ENCODE assay signal across 19 cellular contexts in the genomic region with DNA sequence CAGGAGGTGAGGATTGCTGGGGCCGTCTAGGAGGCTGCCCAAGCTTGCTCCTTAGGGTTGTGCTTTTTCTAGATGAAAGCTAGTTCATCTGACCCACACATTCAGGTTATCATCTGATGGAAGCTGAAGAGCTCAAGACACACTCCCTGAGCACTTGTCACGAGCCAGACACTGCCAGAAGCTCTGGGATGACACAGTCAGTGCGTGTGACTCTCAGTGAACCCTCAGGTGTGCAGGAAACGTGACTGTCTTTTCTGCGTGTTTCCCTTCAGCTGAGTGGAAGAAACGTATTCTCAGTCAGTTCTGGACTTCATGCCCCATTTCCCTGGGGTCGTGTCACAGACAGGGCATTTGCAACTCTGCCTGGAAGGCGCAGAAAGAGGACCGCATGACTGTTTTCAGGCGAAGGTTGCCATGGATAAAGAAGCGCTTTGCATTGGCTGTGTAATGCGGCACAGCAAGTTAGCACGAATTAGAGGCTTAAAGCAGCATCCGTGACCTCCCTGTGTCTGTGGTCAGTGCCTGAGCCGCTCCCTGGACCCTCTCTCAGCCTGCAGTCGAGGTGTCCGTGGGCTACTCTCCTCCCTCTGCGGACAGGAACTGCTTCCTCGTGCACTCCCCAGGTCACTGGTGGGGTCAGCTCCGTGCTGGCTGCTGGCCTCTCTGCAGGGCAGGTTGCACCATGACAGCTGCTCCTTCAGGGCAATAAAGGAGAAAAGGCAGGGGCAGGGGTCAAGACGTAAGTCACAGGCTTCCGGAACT. TPM values are rescaled to one million over a fixed set of nuclear protein-coding genes. Genes with fewer than 3 reads are reported as not detected.
DNase-seq lines count a peak whose midpoint lies in the region; ATAC-seq, FAIRE-seq and TF ChIP-seq lines count a peak whose summit lies in the region.
"Had no signal": no experiment of that assay in that cellular context is flagged by ENCODE, and none has a peak within 500 bp of the region (broad histone marks: within the 10 kb centered on the region; RNA-seq: fewer than 3 reads in every experiment).

No MANE protein-coding gene starts in this region.

- peaks cover 7% of the 10 kb centered on the region; the same call in 1 of the 2 replicates for H3K23me2 ChIP-seq in H1 (ENCODE audit: low read depth, low read length)

- no peak for ATAC-seq in GM18505 (IDR thresholded peaks at IDR 0.05; ENCODE audit: unreplicated experiment)
- ATAC-seq in GM18520 (IDR thresholded peaks at IDR 0.05; ENCODE audit: unreplicated experiment), result no peak

- no peaks in the 10 kb centered on the region for H3K36me3 ChIP-seq in BLaER1 treated with 17β-estradiol and CSF1 and Interleukin-3, amounts not matched to agents 10 nM and 100 nM
- H3K36me3 ChIP-seq in H1 (ENCODE audit: control insufficient read depth in 2 of 4, insufficient read depth in 4 of 4, low read length in 3 of 4), result no peaks in the 10 kb centered on the region
- H3K36me3 ChIP-seq in neural progenitor cell, result no peaks in the 10 kb centered on the region

- no peak overlapping the region for H3K18ac ChIP-seq in H1 (ENCODE audit: extremely low read depth, low read length)

- no peak for TF ChIP-seq EP300 in H1 (IDR thresholded peaks at IDR 0.05; ENCODE audit: borderline replicate concordance in 1 of 2, low read depth in 2 of 2, low read length in 2 of 2)

- H2BK15ac ChIP-seq in H1 (ENCODE audit: low read length), result 0 out of 2 replicates have a peak overlapping the region, but pooled peaks have one; percentile 92

- H3K4me3 ChIP-seq in BLaER1 treated with 17β-estradiol and CSF1 and Interleukin-3, amounts not matched to agents 10 nM and 100 nM, result no peak overlapping the region
- no peak overlapping the region for H3K4me3 ChIP-seq in H1 (ENCODE audit: extremely low read depth in 1 of 4, insufficient read depth in 2 of 4, low read depth in 3 of 4, low read length in 4 of 4)
- H3K4me3 ChIP-seq in neural progenitor cell, result no peak overlapping the region

- no peak overlapping the region for H3K56ac ChIP-seq in H1 (replicated peaks; ENCODE audit: insufficient read length, low read depth, low read length)

- H3K9me3 Mint-ChIP-seq in neural progenitor cell (peaks cover 6% of the 10 kb centered on the region), mesothelial cell of epicardium (no peaks in the 10 kb centered on the region)
- H3K9me3 Mint-ChIP-seq: CD4-positive, alpha-beta T cell had no signal

- TF ChIP-seq POLR2A in H1 (IDR thresholded peaks at IDR 0.05; ENCODE audit: control extremely low read depth in 1 of 2, low read depth in 2 of 2, low read length in 2 of 2) (no peak), GM18505 (IDR thresholded peaks at IDR 0.05; ENCODE audit: borderline replicate concordance, extremely low read depth, insufficient read depth, insufficient read length) (no peak)

- H4K8ac ChIP-seq in H1 (ENCODE audit: extremely low read depth, insufficient read depth, low read length), result peak overlapping the region; percentile 66; the same call in 1 of the 2 replicates

- H4K5ac ChIP-seq in H1 (ENCODE audit: insufficient read length, low read depth, low read length), result no peak overlapping the region

- H3K4me1 Mint-ChIP-seq in neural progenitor cell, result peaks cover 78% of the 10 kb centered on the region
- peaks cover 39% of the 10 kb centered on the region for H3K4me1 Mint-ChIP-seq in mesothelial cell of epicardium

- H3K9ac ChIP-seq in BLaER1 treated with 17β-estradiol and CSF1 and Interleukin-3, amounts not matched to agents 10 nM and 100 nM, result no peak overlapping the region
- no peak overlapping the region for H3K9ac ChIP-seq in H1 (replicated peaks in 1 of 4; ENCODE audit: extremely low read depth in 1 of 4, low read depth in 3 of 4, low read length in 3 of 4)
- no peak overlapping the region for H3K9ac ChIP-seq in neural progenitor cell

- peaks cover 0 to 38% (median 0%) of the 10 kb centered on the region in 11 experiments; a peak in 8 of 22 replicates for H3K27me3 ChIP-seq in BLaER1 treated with 17β-estradiol and CSF1 and Interleukin-3, amounts not matched to agents 10 nM and 100 nM
- H3K27me3 ChIP-seq in H1 (replicated peaks in 1 of 4; ENCODE audit: control insufficient read depth in 3 of 4, extremely low read depth in 1 of 4, insufficient read depth in 3 of 4, low read length in 3 of 4) (peaks cover 0 to 2% (median 0%) of the 10 kb centered on the region in 4 experiments; a peak in 1 of 7 replicates), neural progenitor cell (no peaks in the 10 kb centered on the region)

- no peak overlapping the region for H3K23ac ChIP-seq in H1 (ENCODE audit: insufficient read length)

- H3K4me1 ChIP-seq in BLaER1 treated with 17β-estradiol and CSF1 and Interleukin-3, amounts not matched to agents 10 nM and 100 nM, result peaks cover 58 to 97% (median 96%) of the 10 kb centered on the region in 10 experiments
- H3K4me1 ChIP-seq in H1 (replicated peaks in 1 of 4; ENCODE audit: control insufficient read depth in 3 of 4, insufficient read depth in 4 of 4, low read length in 3 of 4) (peaks cover 5 to 24% (median 18%) of the 10 kb centered on the region in 4 experiments), neural progenitor cell (peaks cover 20% of the 10 kb centered on the region)

- H3K79me2 ChIP-seq in H1 (ENCODE audit: control insufficient read depth in 1 of 2, insufficient read depth in 2 of 2, low read length in 2 of 2) (no peaks in the 10 kb centered on the region), neural progenitor cell (ENCODE audit: low read depth) (no peaks in the 10 kb centered on the region)

- no peak for FAIRE-seq in H1 (lab: Jason Lieb, UNC)
- FAIRE-seq: GM12891, GM19239 had no signal

- peak overlapping the region; percentile 21 for H3K4ac ChIP-seq in H1 (replicated peaks; ENCODE audit: insufficient read length, low read depth, low read length)

- H2AFZ ChIP-seq in H1 (ENCODE audit: low read length) (no peak overlapping the region), neural progenitor cell (replicated peaks) (no peak overlapping the region)

- H2BK12ac ChIP-seq in H1 (ENCODE audit: low read depth, low read length), result peak overlapping the region; percentile 50; the same call in 1 of the 2 replicates

- no peak for TF ChIP-seq CTCF in H1 (IDR thresholded peaks at IDR 0.05; ENCODE audit: control extremely low read depth in 1 of 3, insufficient read depth in 1 of 3, low read depth in 1 of 3, low read length in 3 of 3)
- no peak for TF ChIP-seq CTCF in neural progenitor cell (IDR thresholded peaks at IDR 0.05)
- TF ChIP-seq CTCF in mesothelial cell of epicardium (IDR thresholded peaks at IDR 0.05; ENCODE audit: unreplicated experiment), result no peak

- H3K9me3 ChIP-seq in BLaER1 treated with 17β-estradiol and CSF1 and Interleukin-3, amounts not matched to agents 10 nM and 100 nM (replicated peaks in 1 of 11), result no peaks in the 10 kb centered on the region; a peak in 1 of 22 replicates
- H3K9me3 ChIP-seq in H1 (ENCODE audit: insufficient read depth in 2 of 2, low read depth in 1 of 2, low read length in 1 of 2) (no peaks in the 10 kb centered on the region; a peak in 1 of 4 replicates), neural progenitor cell (ENCODE audit: low read depth) (no peaks in the 10 kb centered on the region)

- CTCF ChIA-PET in H1 (lab: Charles Lee; ENCODE audit: partially characterized antibody), result interaction anchor here (0.6 to 2.3 kb wide), 8 partner anchors 8 to 465 kb away, joined by 3 to 8 read pairs (median 3); no protein-coding TSS in a partner anchor

- H3F3A ChIP-seq in neural progenitor cell (ENCODE audit: low read depth), result peaks cover 22% of the 10 kb centered on the region

- no peak overlapping the region for H2BK5ac ChIP-seq in H1 (ENCODE audit: low read depth, low read length)

- H3K14ac ChIP-seq in H1 (ENCODE audit: insufficient read length), result no peak overlapping the region

- 88% methylated on average over 22 of the region's 22 CpGs; no CpG with 5 or more reads in 1 of the 2 experiments for WGBS in H1 (ENCODE audit: extremely low coverage in 1 of 2, insufficient coverage in 1 of 2, insufficient read length in 1 of 2, insufficient replicate concordance in 2 of 2, low coverage in 1 of 2, low lambda C conversion rate in 2 of 2, missing lambda C conversion rate in 1 of 2), 2 experiments

- H3K36me3 Mint-ChIP-seq in neural progenitor cell (no peaks in the 10 kb centered on the region), mesothelial cell of epicardium (no peaks in the 10 kb centered on the region)

- no peak overlapping the region for H2BK20ac ChIP-seq in H1 (ENCODE audit: low read length)

- DNase-seq in H1 (ENCODE audit: low read depth in 1 of 2, low spot score in 2 of 2) (no peak), neural progenitor cell (ENCODE audit: low spot score) (no peak), retina (peak; percentile 61), mesothelial cell of epicardium (ENCODE audit: low spot score in 2 of 2, unreplicated experiment in 2 of 2) (no peak)
- DNase-seq: 8988T; AML-193; C1 segment of cervical spinal cord; Calu3; CD4-positive, alpha-beta T cell; IMR-90; KBM-7 had no signal

- H4K91ac ChIP-seq in H1 (replicated peaks; ENCODE audit: insufficient read length, low read length), result no peak overlapping the region

- H2BK120ac ChIP-seq in H1 (replicated peaks; ENCODE audit: low read depth, low read length), result no peak overlapping the region

- H3K4me3 Mint-ChIP-seq in neural progenitor cell (no peak overlapping the region), mesothelial cell of epicardium (no peak overlapping the region)
- H3K4me3 Mint-ChIP-seq: CD4-positive, alpha-beta T cell had no signal

- TF ChIP-seq RAD21 in H1 (IDR thresholded peaks at IDR 0.05 in 1 of 2, conservative IDR thresholded peaks at IDR 0.05 in 1 of 2; ENCODE audit: low read depth in 2 of 2, low read length in 2 of 2), result no peak

- peak overlapping the region; percentile 53 for H3K27ac Mint-ChIP-seq in neural progenitor cell
- no peak overlapping the region for H3K27ac Mint-ChIP-seq in mesothelial cell of epicardium
- H3K27ac Mint-ChIP-seq: CD4-positive, alpha-beta T cell had no signal

- POLR2A ChIA-PET in H1 (lab: Charles Lee; ENCODE audit: partially characterized antibody), result interaction anchor here (3.8 to 4.5 kb wide), 2 partner anchors 79 to 97 kb away, joined by 13 to 26 read pairs; a partner anchor contains a TSS

- peaks cover 0 to 12% (median 0%) of the 10 kb centered on the region in 11 experiments; a peak in 1 of 22 replicates for H4K20me1 ChIP-seq in BLaER1 treated with 17β-estradiol and CSF1 and Interleukin-3, amounts not matched to agents 10 nM and 100 nM
- H4K20me1 ChIP-seq in H1 (replicated peaks in 1 of 2; ENCODE audit: control insufficient read depth in 1 of 2, insufficient read depth in 2 of 2, low read length in 2 of 2), result no peaks in the 10 kb centered on the region
- no peaks in the 10 kb centered on the region for H4K20me1 ChIP-seq in neural progenitor cell (ENCODE audit: low read depth)

- H3K27me3 Mint-ChIP-seq in neural progenitor cell (ENCODE audit: insufficient read depth, low read depth) (peaks cover 17% of the 10 kb centered on the region), mesothelial cell of epicardium (ENCODE audit: low read depth) (peaks cover 14% of the 10 kb centered on the region)
- H3K27me3 Mint-ChIP-seq: CD4-positive, alpha-beta T cell had no signal

- H3K4me2 ChIP-seq in BLaER1 treated with 17β-estradiol and CSF1 and Interleukin-3, amounts not matched to agents 10 nM and 100 nM, result peak overlapping the region in 8 of 11 experiments; percentile 71 to 94 (median 83); a peak in 17 of 22 replicates
- H3K4me2 ChIP-seq in H1 (ENCODE audit: insufficient read depth in 1 of 2, low read depth in 2 of 2, low read length in 2 of 2) (no peak overlapping the region), neural progenitor cell (no peak overlapping the region)

- H3K27ac ChIP-seq in BLaER1 treated with 17β-estradiol and CSF1 and Interleukin-3, amounts not matched to agents 10 nM and 100 nM, result no peak overlapping the region
- H3K27ac ChIP-seq in H1 (ENCODE audit: low read depth, low read length) (no peak overlapping the region), neural progenitor cell (no peak overlapping the region)

- no peaks in the 10 kb centered on the region for H3K79me1 ChIP-seq in H1 (ENCODE audit: low read depth, low read length)

- H2AK5ac ChIP-seq in H1 (ENCODE audit: low read depth, low read length), result peak overlapping the region; percentile 78; the same call in 1 of the 2 replicates

RNA-seq across cellular contexts. Expression of a gene that starts 3.4 kb away (rescaled TPM):
- not detected in 2 replicates for total RNA-seq in H1 (2021; fragmentation: NEBNext Ultra II Directional; extraction: Animal tissue kit (Norgen Biotek cat#: 25700))
- not detected in 2 replicates for polyA plus RNA-seq in H1 (2011; rRNA removed)
- polyA plus RNA-seq in H1 (2011; cell fraction: cytosol; rRNA removed), result not detected
- polyA plus RNA-seq in H1 (2011; cell fraction: nucleus; rRNA removed), result not detected
- not detected in 4 replicates for polyA plus RNA-seq in H1 (2012, experiment 1 of 2)
- not detected for polyA plus RNA-seq in H1 (2012, experiment 2 of 2)
- not detected for polyA plus RNA-seq in H1 (2013, experiment 1 of 2)
- polyA plus RNA-seq in H1 (2013, experiment 2 of 2), result not detected
- polyA minus RNA-seq in H1 (2011; rRNA and poly(A)+ RNA removed), result not detected in 2 replicates
- not detected for polyA minus RNA-seq in H1 (2011; cell fraction: cytosol; rRNA and poly(A)+ RNA removed)
- not detected for polyA minus RNA-seq in H1 (2011; cell fraction: nucleus; rRNA and poly(A)+ RNA removed)
- total RNA-seq in neural progenitor cell (ENCODE audit: low replicate concordance) (not detected in 2 replicates), mesothelial cell of epicardium (not detected in 3 replicates)
- total RNA-seq: Calu3; CD4-positive, alpha-beta T cell; G401; H4; HT-29; IMR-90 had no signal
- polyA plus RNA-seq: IMR-90 had no signal

RNA-seq across cellular contexts. Expression of a gene that starts 48.7 kb away (rescaled TPM):
- not detected in 2 replicates for total RNA-seq in H1 (2021; fragmentation: NEBNext Ultra II Directional; extraction: Animal tissue kit (Norgen Biotek cat#: 25700))
- polyA plus RNA-seq in H1 (2011; rRNA removed), result 0.50 and 0.91 TPM in 2 replicates
- 0.52 TPM for polyA plus RNA-seq in H1 (2011; cell fraction: cytosol; rRNA removed)
- 2.6 TPM for polyA plus RNA-seq in H1 (2011; cell fraction: nucleus; rRNA removed)
- polyA plus RNA-seq in H1 (2012, experiment 1 of 2), result 0.40 to 0.93 TPM (median 0.68 TPM) in 4 replicates
- not detected for polyA plus RNA-seq in H1 (2012, experiment 2 of 2)
- 0.04 TPM for polyA plus RNA-seq in H1 (2013, experiment 1 of 2)
- polyA plus RNA-seq in H1 (2013, experiment 2 of 2), result 0.09 TPM
- not detected in 2 replicates for polyA minus RNA-seq in H1 (2011; rRNA and poly(A)+ RNA removed)
- not detected for polyA minus RNA-seq in H1 (2011; cell fraction: cytosol; rRNA and poly(A)+ RNA removed)
- 3.4 TPM for polyA minus RNA-seq in H1 (2011; cell fraction: nucleus; rRNA and poly(A)+ RNA removed)
- not detected in 2 replicates for total RNA-seq in neural progenitor cell (ENCODE audit: low replicate concordance)
- total RNA-seq in mesothelial cell of epicardium, result not detected in 3 replicates
- total RNA-seq: Calu3; CD4-positive, alpha-beta T cell; G401; H4; HT-29; IMR-90 had no signal
- polyA plus RNA-seq: IMR-90 had no signal

RNA-seq across cellular contexts. Expression of a gene that starts 59.7 kb away (rescaled TPM):
- 0.25 and 0.47 TPM in 2 replicates for total RNA-seq in H1 (2021; fragmentation: NEBNext Ultra II Directional; extraction: Animal tissue kit (Norgen Biotek cat#: 25700))
- 0.58 and 0.80 TPM in 2 replicates for polyA plus RNA-seq in H1 (2011; rRNA removed)
- 1.1 TPM for polyA plus RNA-seq in H1 (2011; cell fraction: cytosol; rRNA removed)
- 1.6 TPM for polyA plus RNA-seq in H1 (2011; cell fraction: nucleus; rRNA removed)
- polyA plus RNA-seq in H1 (2012, experiment 1 of 2), result 0.70 to 0.87 TPM (median 0.72 TPM) in 4 replicates
- 0.30 TPM for polyA plus RNA-seq in H1 (2012, experiment 2 of 2)
- polyA plus RNA-seq in H1 (2013, experiment 1 of 2), result 0.32 TPM
- polyA plus RNA-seq in H1 (2013, experiment 2 of 2), result 0.15 TPM
- polyA minus RNA-seq in H1 (2011; rRNA and poly(A)+ RNA removed), result 0.19 and 0.41 TPM in 2 replicates
- polyA minus RNA-seq in H1 (2011; cell fraction: cytosol; rRNA and poly(A)+ RNA removed), result not detected
- 1.4 TPM for polyA minus RNA-seq in H1 (2011; cell fraction: nucleus; rRNA and poly(A)+ RNA removed)
- total RNA-seq in neural progenitor cell (ENCODE audit: low replicate concordance), result not detected in 2 replicates
- 9.8 to 10.8 TPM (median 10.1 TPM) in 3 replicates for total RNA-seq in mesothelial cell of epicardium
- total RNA-seq: Calu3, H4, HT-29 had no signal

Comparison
In these comparisons a context has a peak if more than half of its experiments do, and no peak if none do; other contexts are left out.
1. H3K4me2 ChIP-seq: peak in BLaER1 treated with 17β-estradiol and CSF1 and Interleukin-3, amounts not matched to agents 10 nM and 100 nM (8 of 11); none in H1 (0 of 2) and neural progenitor cell (single experiment).